Comparison of ENCODE assay signal across 16 cellular contexts in genomic region chr3:83601704-83602103, GRCh38.
"Had no signal": no experiment of that assay in that cellular context is flagged by ENCODE, and none has a peak within 500 bp of the region (broad histone marks: within the 10 kb centered on the region; RNA-seq: fewer than 3 reads in every experiment).

No MANE protein-coding gene starts in this region.

- H3K27ac ChIP-seq: breast epithelium, epithelial cell of prostate, pancreas had no signal

- H3K27me3 ChIP-seq: breast epithelium, pancreas had no signal

- DNase-seq: activated CD4-positive, CD25-positive, alpha-beta regulatory T cell treated with anti-CD3 and anti-CD28 coated beads, Interleukin-2, amount 50 U/mL, for 72 hours; activated naive CD4-positive, alpha-beta T cell treated with Interleukin-2 at 50 U/mL for 16 hours; activated naive CD8-positive, alpha-beta T cell treated with anti-CD3 and anti-CD28 coated beads, Interleukin-2, amount 50 U/mL, for 24 hours; aorta; dermis blood vessel endothelial cell; effector memory CD8-positive, alpha-beta T cell; head of caudate nucleus; kidney glomerular epithelial cell; left ventricle myocardium superior; mucosa of descending colon; naive thymus-derived CD4-positive, alpha-beta T cell; pancreas had no signal

- H3K4me1 ChIP-seq: breast epithelium, pancreas had no signal

- H3K36me3 ChIP-seq: breast epithelium, pancreas had no signal

- H3K4me3 ChIP-seq: breast epithelium, mucosa of descending colon, pancreas had no signal

- ATAC-seq: activated naive CD8-positive, alpha-beta T cell treated with anti-CD3 and anti-CD28 coated beads, Interleukin-2, amount 50 U/mL, for 24 hours; activated T-helper 17 cell treated with anti-CD3 and anti-CD28 coated beads, Interleukin-2, amount 50 U/mL, for 72 hours; effector memory CD8-positive, alpha-beta T cell; left ventricle myocardium superior; mucosa of descending colon; naive thymus-derived CD4-positive, alpha-beta T cell; pancreas; stimulated activated memory B cell treated with anti-CD40 and anti-IgM and Interleukin-4, amounts not matched to agents 10 μg/mL and 1 μg/mL and 100 μg/mL, for 72 hours had no signal

- H3K9me3 ChIP-seq: breast epithelium, pancreas had no signal
